In the genomic region with DNA sequence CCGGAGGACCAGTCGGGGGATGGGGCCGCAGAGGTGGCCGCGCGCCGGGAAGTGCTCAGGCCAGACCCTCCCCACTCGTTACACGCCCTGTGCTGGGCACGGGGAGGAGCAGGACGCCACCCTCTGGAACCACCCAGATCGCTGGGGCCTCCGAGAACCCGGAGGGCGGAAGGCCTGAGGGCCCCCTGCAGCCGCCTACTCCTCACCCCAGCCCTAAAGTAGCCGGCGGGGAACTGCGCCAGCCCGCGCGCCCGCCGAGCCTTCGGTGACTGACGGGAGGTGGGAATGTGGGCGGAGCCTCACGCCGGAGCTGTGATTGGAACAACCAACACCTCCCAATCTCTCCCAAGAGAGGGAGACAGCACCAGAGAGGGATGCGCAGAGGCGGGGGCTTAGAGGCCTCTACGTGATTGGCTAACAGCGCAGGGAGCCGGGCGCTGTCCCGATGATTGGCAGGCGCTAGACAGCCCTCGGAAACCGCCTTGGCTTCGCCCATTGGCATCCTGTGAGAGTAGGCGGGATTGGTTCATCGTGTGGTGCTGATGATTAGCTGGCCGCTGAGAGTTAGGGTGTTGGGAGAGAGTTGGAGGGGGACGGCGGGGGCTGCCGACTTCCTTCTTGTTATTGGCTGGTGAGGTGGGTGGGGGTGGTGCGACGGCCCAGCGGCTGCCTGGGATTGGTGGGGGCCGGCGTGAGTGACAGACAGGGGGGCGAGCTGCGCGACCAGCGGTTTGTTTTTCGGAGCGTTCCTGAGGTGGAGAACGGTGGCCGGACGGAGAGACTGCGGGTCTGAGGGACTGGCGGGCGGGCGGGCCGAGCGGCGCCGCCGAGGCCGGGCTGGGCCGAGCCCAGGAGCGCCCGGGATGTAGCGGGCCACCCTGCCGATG, we compare ENCODE assay signal across 8 cellular contexts. TPM values are rescaled to one million over a fixed set of nuclear protein-coding genes. Genes with fewer than 3 reads are reported as not detected.
DNase-seq lines count a peak whose midpoint lies in the region; ATAC-seq, FAIRE-seq and TF ChIP-seq lines count a peak whose summit lies in the region.

A gene (plus strand): TSS at position 734 of the 887 bp plus-strand sequence. CDS start 343 bp downstream, outside the sequence.

- ATAC-seq in GM21515 (IDR thresholded peaks at IDR 0.05; ENCODE audit: unreplicated experiment), result peak; percentile 91

- H3K4me2 ChIP-seq in OCI-LY3 (ENCODE audit: low read length), result peak within 1 kb of the TSS; percentile 91

- H2AFZ ChIP-seq in OCI-LY3 (ENCODE audit: low read depth, low read length), result peak within 1 kb of the TSS; percentile 56

- peak within 1 kb of the TSS; percentile 67 for H3K9ac ChIP-seq in OCI-LY3 (ENCODE audit: low read length)

- 1% methylated on average over 39 to 59 of the region's 75 CpGs for WGBS in mesodermal cell (ENCODE audit: insufficient coverage in 2 of 2), 2 experiments

- H4K20me1 ChIP-seq in OCI-LY3 (ENCODE audit: insufficient read depth, low read length), result no peaks in the 10 kb centered on the region

- peak; percentile 98 for FAIRE-seq in endometrium (lab: Jason Lieb, UNC)

- H3K27ac ChIP-seq in OCI-LY3 (ENCODE audit: low read length) (peak within 1 kb of the TSS; percentile 32), mesodermal cell (ENCODE audit: low read depth, low read length, severe bottlenecking) (peak within 1 kb of the TSS; percentile 79)

- H3K4me3 ChIP-seq in OCI-LY3 (ENCODE audit: low read length), result peak within 1 kb of the TSS; percentile 98
- peak within 1 kb of the TSS; percentile 72 for H3K4me3 ChIP-seq in mesodermal cell (ENCODE audit: extremely low read depth, insufficient read depth, low read length, poor library complexity, severe bottlenecking)

- H3K36me3 ChIP-seq in OCI-LY3 (replicated peaks; ENCODE audit: low read depth, low read length), result no peaks in the 10 kb centered on the region
- H3K36me3 ChIP-seq in mesodermal cell (ENCODE audit: control insufficient read depth, insufficient read depth, low read length), result no peaks in the 10 kb centered on the region

- peaks cover 27% of the 10 kb centered on the region for H3K79me2 ChIP-seq in OCI-LY3 (ENCODE audit: low read length)

- no peaks in the 10 kb centered on the region for H3K27me3 ChIP-seq in OCI-LY3 (ENCODE audit: low read depth, low read length)

- peaks cover 11% of the 10 kb centered on the region for H3K4me1 ChIP-seq in OCI-LY3 (ENCODE audit: low read length)
- peaks cover 16% of the 10 kb centered on the region for H3K4me1 ChIP-seq in mesodermal cell (ENCODE audit: control insufficient read depth, insufficient read depth, low read length, poor library complexity, severe bottlenecking)

- DNase-seq in DMS 273 (lab: John Stamatoyannopoulos, UW; ENCODE audit: unreplicated experiment) (peak; percentile 100), HuH-7 (ENCODE audit: low spot score) (peak; percentile 99)
- DNase-seq in activated CD8-positive, alpha-beta memory T cell treated with anti-CD3 and anti-CD28 coated beads, Interleukin-2, amount 50 U/mL, for 48 hours, result peak; percentile 95
- DNase-seq in stimulated activated CD8-positive, alpha-beta memory T cell treated with anti-CD3 and anti-CD28 coated beads, Interleukin-15, amount 100 ng/mL, for 4 hours (ENCODE audit: low read depth in 2 of 2), result peak; percentile 91 to 96

- H3K9me3 ChIP-seq in OCI-LY3 (ENCODE audit: insufficient read depth, low read length), result no peaks in the 10 kb centered on the region
- H3K9me3 ChIP-seq in mesodermal cell (ENCODE audit: control insufficient read depth, low read length), result no peaks in the 10 kb centered on the region

- TF ChIP-seq CTCF in OCI-LY3 (IDR thresholded peaks at IDR 0.05; ENCODE audit: low read depth, low read length), result peak; percentile 19; the same call in 1 of the 2 replicates

RNA-seq across cellular contexts. Expression of the gene that starts here (rescaled TPM):
- 44.3 TPM for polyA plus RNA-seq in mesodermal cell (2013, experiment 1 of 2)
- 34.5 TPM for polyA plus RNA-seq in mesodermal cell (2013, experiment 2 of 2)

Comparison
In these comparisons a context has a peak if more than half of its experiments do, and no peak if none do; other contexts are left out.
1. Peak in every context shown above with its lines: DNase-seq, ATAC-seq, H3K4me3 ChIP-seq and H3K27ac ChIP-seq.